2 cellular contexts compared by ENCODE assay signal in genomic region chr7:64541438-64542359, GRCh38.
TF ChIP-seq lines count a peak whose summit lies in the region.

No MANE protein-coding gene starts in this region.

TF ChIP-seq in HCT116, 20 proteins besides CTCF, POLR2A, EP300 and RAD21 (continued from another document):
- TF ChIP-seq EZH2phosphoT487 (IDR thresholded peaks at IDR 0.05; ENCODE audit: borderline replicate concordance) (no peak), TCF7L2 (IDR thresholded peaks at IDR 0.05; ENCODE audit: borderline replicate concordance, extremely low read depth, insufficient read depth, insufficient read length) (no peak), MAX (IDR thresholded peaks at IDR 0.05) (no peak), EZH2 (IDR thresholded peaks at IDR 0.05) (no peak), SP1 (IDR thresholded peaks at IDR 0.05; ENCODE audit: low read depth) (no peak), CBX3 (IDR thresholded peaks at IDR 0.05; ENCODE audit: low read depth) (peak; percentile 43; the same call in 1 of the 2 replicates), ZNF274 (IDR thresholded peaks at IDR 0.05; ENCODE audit: low read depth, low read length) (no peak), ZBTB33 (IDR thresholded peaks at IDR 0.05; ENCODE audit: extremely low read depth, insufficient replicate concordance, low read length) (no peak), EGR1 (IDR thresholded peaks at IDR 0.05; ENCODE audit: low read depth) (no peak), ZFX (IDR thresholded peaks at IDR 0.05) (no peak), ELF1 (IDR thresholded peaks at IDR 0.05; ENCODE audit: borderline replicate concordance, low read depth) (no peak), POLR2AphosphoS5 (IDR thresholded peaks at IDR 0.05; ENCODE audit: low read depth, low read length) (no peak), SRF (IDR thresholded peaks at IDR 0.05; ENCODE audit: low read depth) (peak; percentile 78; the same call in 1 of the 2 replicates)

TF ChIP-seq in SK-N-SH treated with all-trans-retinoic acid at 6 μM for 48 hours, 23 proteins besides CTCF, POLR2A, EP300 and RAD21 (continued from another document):
- TF ChIP-seq CREB5 (CRISPR knock-in tag; IDR thresholded peaks at IDR 0.05; ENCODE audit: low read depth) (no peak), CSDC2 (CRISPR knock-in tag; IDR thresholded peaks at IDR 0.05) (0 out of 2 replicates have a peak, but pooled peaks have one; percentile 14), TSHZ2 (CRISPR knock-in tag; IDR thresholded peaks at IDR 0.05) (no peak), OSR1 (CRISPR knock-in tag; IDR thresholded peaks at IDR 0.05) (no peak)
